16 cellular contexts compared by ENCODE assay signal in the genomic region with DNA sequence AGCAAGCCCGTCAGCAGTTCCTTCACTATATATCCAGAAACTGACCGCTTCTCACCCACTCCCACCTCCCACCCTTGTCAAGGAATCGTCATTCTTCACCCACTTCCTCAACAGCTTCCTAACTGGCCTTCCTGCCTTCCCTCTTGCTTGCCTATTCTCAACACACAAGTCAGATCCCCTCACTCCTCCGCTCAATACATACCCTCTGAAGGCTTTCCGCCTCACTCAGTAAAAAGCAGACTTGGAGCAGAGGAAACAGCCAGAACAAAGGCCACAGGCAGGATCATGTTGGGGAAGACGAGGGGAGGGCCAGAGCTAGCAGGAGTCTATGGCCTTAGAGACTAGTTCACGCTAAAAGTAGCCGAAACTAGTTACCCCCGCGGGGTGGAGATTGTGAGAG. TPM values are rescaled to one million over a fixed set of nuclear protein-coding genes. Genes with fewer than 3 reads are reported as not detected.
DNase-seq lines count a peak whose midpoint lies in the region; ATAC-seq and TF ChIP-seq lines count a peak whose summit lies in the region.
"Had no signal": no experiment of that assay in that cellular context is flagged by ENCODE, and none has a peak within 500 bp of the region (broad histone marks: within the 10 kb centered on the region; RNA-seq: fewer than 3 reads in every experiment).

No MANE protein-coding gene starts in this region.

- no peaks in the 10 kb centered on the region for H3K27me3 ChIP-seq in endodermal cell (ENCODE audit: control insufficient read depth, insufficient read depth, low read length, poor library complexity, severe bottlenecking)
- no peaks in the 10 kb centered on the region for H3K27me3 ChIP-seq in CD8-positive, alpha-beta T cell (ENCODE audit: insufficient read depth, low read length)
- H3K27me3 ChIP-seq: thyroid gland had no signal

- H3K9ac ChIP-seq in endodermal cell (ENCODE audit: extremely low read depth, low read length, poor library complexity, severe bottlenecking), result no peak overlapping the region

- CTCF ChIA-PET in CD8-positive, alpha-beta T cell (lab: Charles Lee), result interaction anchor here (0.6 kb wide), 1 partner anchor 186 kb away, joined by 3 read pairs; no protein-coding TSS in a partner anchor

- H3K4me1 Mint-ChIP-seq in endodermal cell, result peaks cover 14% of the 10 kb centered on the region
- H3K4me1 Mint-ChIP-seq in type B pancreatic cell (ENCODE audit: unreplicated experiment), result peaks cover 20% of the 10 kb centered on the region
- H3K4me1 Mint-ChIP-seq in effector memory CD8-positive, alpha-beta T cell (ENCODE audit: low read depth in 2 of 2), result peaks cover 4 to 11% of the 10 kb centered on the region in 2 donors
- H3K4me1 Mint-ChIP-seq in CD8-positive, alpha-beta T cell (ENCODE audit: low read depth), result peaks cover 2% of the 10 kb centered on the region

- H3K4me3 ChIP-seq in endodermal cell (ENCODE audit: low read length), result no peak overlapping the region
- H3K4me3 ChIP-seq in CD8-positive, alpha-beta T cell (ENCODE audit: low read depth, low read length), result no peak overlapping the region
- H3K4me3 ChIP-seq: prostate gland, thyroid gland had no signal

- H3K27me3 Mint-ChIP-seq in endodermal cell (ENCODE audit: insufficient read depth) (no peaks in the 10 kb centered on the region), type B pancreatic cell (no peaks in the 10 kb centered on the region)
- peaks cover 0 to 9% of the 10 kb centered on the region in 2 donors for H3K27me3 Mint-ChIP-seq in effector memory CD8-positive, alpha-beta T cell
- no peaks in the 10 kb centered on the region for H3K27me3 Mint-ChIP-seq in CD8-positive, alpha-beta T cell (ENCODE audit: low read depth)
- H3K27me3 Mint-ChIP-seq: activated T-helper 17 cell treated with anti-CD3 and anti-CD28 coated beads, Interleukin-2, amount 50 U/mL, for 72 hours had no signal

- H3K36me3 ChIP-seq in endodermal cell (ENCODE audit: control insufficient read depth, insufficient read depth, low read length), result no peaks in the 10 kb centered on the region
- H3K36me3 ChIP-seq in CD8-positive, alpha-beta T cell (ENCODE audit: insufficient read depth, low read length), result no peaks in the 10 kb centered on the region
- H3K36me3 ChIP-seq: prostate gland, thyroid gland had no signal

- H3K9me3 ChIP-seq in endodermal cell (ENCODE audit: control insufficient read depth, low read length), result no peaks in the 10 kb centered on the region
- no peaks in the 10 kb centered on the region for H3K9me3 ChIP-seq in CD8-positive, alpha-beta T cell (ENCODE audit: low read length)
- H3K9me3 ChIP-seq: prostate gland, thyroid gland had no signal

- peak; percentile 55 for DNase-seq in NCI-H1694 treated with DMSO at 0.1 percent for 48 hours (lab: John Stamatoyannopoulos, UW)
- peak; percentile 73 for DNase-seq in endodermal cell
- DNase-seq in islet precursor cell, result peak; percentile 60
- no peak for DNase-seq in type B pancreatic cell (ENCODE audit: extremely low spot score, unreplicated experiment)
- no peak for DNase-seq in effector memory CD8-positive, alpha-beta T cell
- DNase-seq in CD8-positive, alpha-beta T cell, result no peak
- no peak for DNase-seq in Ammon's horn (ENCODE audit: low spot score)
- DNase-seq: activated naive CD8-positive, alpha-beta T cell treated with anti-CD3 and anti-CD28 coated beads, Interleukin-2, amount 50 U/mL, for 24 hours; effector memory CD4-positive, alpha-beta T cell; hippocampal formation; NCI-H1436; NCI-H345; RPMI8226; thyroid gland had no signal

- H3K4me1 ChIP-seq in endodermal cell (ENCODE audit: control insufficient read depth, insufficient read depth, low read length), result peaks cover 3% of the 10 kb centered on the region
- H3K4me1 ChIP-seq in CD8-positive, alpha-beta T cell (ENCODE audit: insufficient read depth, low read length), result no peaks in the 10 kb centered on the region
- H3K4me1 ChIP-seq: prostate gland had no signal

- POLR2A ChIA-PET in CD8-positive, alpha-beta T cell (lab: Charles Lee), result no interaction called here

- H3K4me3 Mint-ChIP-seq in endodermal cell (no peak overlapping the region), type B pancreatic cell (no peak overlapping the region)
- no peak overlapping the region for H3K4me3 Mint-ChIP-seq in effector memory CD8-positive, alpha-beta T cell
- no peak overlapping the region for H3K4me3 Mint-ChIP-seq in CD8-positive, alpha-beta T cell
- H3K4me3 Mint-ChIP-seq: activated naive CD8-positive, alpha-beta T cell treated with anti-CD3 and anti-CD28 coated beads, Interleukin-2, amount 50 U/mL, for 24 hours; activated T-helper 17 cell treated with anti-CD3 and anti-CD28 coated beads, Interleukin-2, amount 50 U/mL, for 72 hours had no signal

- peak overlapping the region; percentile 34 for H3K27ac Mint-ChIP-seq in endodermal cell
- peak overlapping the region; percentile 61 for H3K27ac Mint-ChIP-seq in type B pancreatic cell
- no peak overlapping the region for H3K27ac Mint-ChIP-seq in effector memory CD8-positive, alpha-beta T cell
- H3K27ac Mint-ChIP-seq in CD8-positive, alpha-beta T cell, result no peak overlapping the region
- H3K27ac Mint-ChIP-seq: activated naive CD8-positive, alpha-beta T cell treated with anti-CD3 and anti-CD28 coated beads, Interleukin-2, amount 50 U/mL, for 24 hours; activated T-helper 17 cell treated with anti-CD3 and anti-CD28 coated beads, Interleukin-2, amount 50 U/mL, for 72 hours had no signal

- H3K27ac ChIP-seq in endodermal cell (ENCODE audit: low read depth, low read length), result peak overlapping the region; percentile 57
- H3K27ac ChIP-seq in CD8-positive, alpha-beta T cell (ENCODE audit: low read depth, low read length), result no peak overlapping the region
- H3K27ac ChIP-seq: thyroid gland had no signal

- TF ChIP-seq CTCF in endodermal cell (conservative IDR thresholded peaks at IDR 0.05), result no peak
- TF ChIP-seq CTCF in type B pancreatic cell (conservative IDR thresholded peaks at IDR 0.05), result no peak
- TF ChIP-seq CTCF in CD8-positive, alpha-beta T cell (IDR thresholded peaks at IDR 0.05), result no peak

- intact Hi-C loops in CD8-positive, alpha-beta T cell (cut with DNase I, micrococcal nuclease), result no loop called here

- H3K36me3 Mint-ChIP-seq in endodermal cell (ENCODE audit: low read depth) (no peaks in the 10 kb centered on the region), type B pancreatic cell (no peaks in the 10 kb centered on the region)
- peaks cover 3% of the 10 kb centered on the region for H3K36me3 Mint-ChIP-seq in effector memory CD8-positive, alpha-beta T cell (ENCODE audit: insufficient read depth)
- H3K36me3 Mint-ChIP-seq in CD8-positive, alpha-beta T cell, result peaks cover 5% of the 10 kb centered on the region

- ATAC-seq in effector memory CD8-positive, alpha-beta T cell (replicated peaks), result no peak
- ATAC-seq in CD8-positive, alpha-beta T cell, result no peak
- ATAC-seq: activated naive CD8-positive, alpha-beta T cell treated with anti-CD3 and anti-CD28 coated beads, Interleukin-2, amount 50 U/mL, for 24 hours; activated T-helper 17 cell treated with anti-CD3 and anti-CD28 coated beads, Interleukin-2, amount 50 U/mL, for 72 hours had no signal

- WGBS in endodermal cell (ENCODE audit: insufficient coverage in 1 of 2, insufficient read length in 1 of 2), 2 experiments, result 54 to 63% methylated on average over 5 to 10 of the region's 10 CpGs

- H3K9me3 Mint-ChIP-seq in endodermal cell, result no peaks in the 10 kb centered on the region
- no peaks in the 10 kb centered on the region for H3K9me3 Mint-ChIP-seq in type B pancreatic cell
- H3K9me3 Mint-ChIP-seq in effector memory CD8-positive, alpha-beta T cell, result no peaks in the 10 kb centered on the region
- no peaks in the 10 kb centered on the region for H3K9me3 Mint-ChIP-seq in CD8-positive, alpha-beta T cell
- H3K9me3 Mint-ChIP-seq: activated naive CD8-positive, alpha-beta T cell treated with anti-CD3 and anti-CD28 coated beads, Interleukin-2, amount 50 U/mL, for 24 hours; activated T-helper 17 cell treated with anti-CD3 and anti-CD28 coated beads, Interleukin-2, amount 50 U/mL, for 72 hours had no signal

RNA-seq across cellular contexts. Expression of a gene that starts 23.7 kb away (rescaled TPM):
- total RNA-seq in endodermal cell (10 to 100 TPM; 20.3 to 23.7 TPM), type B pancreatic cell (ENCODE audit: low replicate concordance) (20.5 and 23.6 TPM in 2 replicates)
- polyA plus RNA-seq in endodermal cell (2013, experiment 1 of 2), result 21.5 TPM
- 23.4 TPM for polyA plus RNA-seq in endodermal cell (2013, experiment 2 of 2)
- total RNA-seq in CD8-positive, alpha-beta T cell, result 10 to 100 TPM in 1 of 2 experiments, 1 to 10 TPM in 1; 9.0 to 12.1 TPM

RNA-seq across cellular contexts. Expression of a gene that starts 23.8 kb away (rescaled TPM):
- total RNA-seq in endodermal cell, result 10 to 100 TPM; 38.4 to 49.7 TPM
- 31.3 TPM for polyA plus RNA-seq in endodermal cell (2013, experiment 1 of 2)
- polyA plus RNA-seq in endodermal cell (2013, experiment 2 of 2), result 29.7 TPM
- total RNA-seq in type B pancreatic cell (ENCODE audit: low replicate concordance), result 35.9 and 45.4 TPM in 2 replicates
- 10 to 100 TPM; 14.7 to 22.1 TPM for total RNA-seq in CD8-positive, alpha-beta T cell

Comparison
In these comparisons a context has a peak if more than half of its experiments do, and no peak if none do; other contexts are left out.
1. DNase-seq: peak in NCI-H1694 treated with DMSO at 0.1 percent for 48 hours (single experiment), endodermal cell (single experiment) and islet precursor cell (single experiment); none in type B pancreatic cell (single experiment), effector memory CD8-positive, alpha-beta T cell (0 of 3), CD8-positive, alpha-beta T cell (0 of 7) and Ammon's horn (single experiment).
2. H3K27ac Mint-ChIP-seq: peak in endodermal cell (single experiment) and type B pancreatic cell (single experiment); none in effector memory CD8-positive, alpha-beta T cell (0 of 2) and CD8-positive, alpha-beta T cell (single experiment).